19 cellular contexts compared by ENCODE assay signal in genomic region chr16:66850115-66850815, GRCh38. TPM values are rescaled to one million over a fixed set of nuclear protein-coding genes. Genes with fewer than 3 reads are reported as not detected.
DNase-seq lines count a peak whose midpoint lies in the region; ATAC-seq and TF ChIP-seq lines count a peak whose summit lies in the region.
"Had no signal": no experiment of that assay in that cellular context is flagged by ENCODE, and none has a peak within 500 bp of the region (broad histone marks: within the 10 kb centered on the region; RNA-seq: fewer than 3 reads in every experiment).

No MANE protein-coding gene starts in this region.

- no peak for ATAC-seq in activated CD4-positive, CD25-positive, alpha-beta regulatory T cell treated with anti-CD3 and anti-CD28 coated beads, Interleukin-2, amount 50 U/mL, for 24 hours
- ATAC-seq in stimulated activated memory B cell treated with anti-CD40 and anti-IgM and Interleukin-4, amounts not matched to agents 10 μg/mL and 1 μg/mL and 100 μg/mL, for 72 hours, result peak; percentile 52
- no peak for ATAC-seq in GM18517 (IDR thresholded peaks at IDR 0.05; ENCODE audit: unreplicated experiment)

- H3K36me3 Mint-ChIP-seq in endodermal cell (ENCODE audit: low read depth), result no peaks in the 10 kb centered on the region
- H3K36me3 Mint-ChIP-seq in stimulated activated memory B cell treated with anti-CD40 and anti-IgM and Interleukin-4, amounts not matched to agents 10 μg/mL and 1 μg/mL and 100 μg/mL, for 72 hours, result no peaks in the 10 kb centered on the region

- TF ChIP-seq CTCF in endodermal cell (conservative IDR thresholded peaks at IDR 0.05), result no peak

- H3K9me3 Mint-ChIP-seq in endodermal cell, result no peaks in the 10 kb centered on the region
- no peaks in the 10 kb centered on the region for H3K9me3 Mint-ChIP-seq in stimulated activated memory B cell treated with anti-CD40 and anti-IgM and Interleukin-4, amounts not matched to agents 10 μg/mL and 1 μg/mL and 100 μg/mL, for 72 hours

- no peak overlapping the region for H3K4me3 Mint-ChIP-seq in endodermal cell
- no peak overlapping the region for H3K4me3 Mint-ChIP-seq in stimulated activated memory B cell treated with anti-CD40 and anti-IgM and Interleukin-4, amounts not matched to agents 10 μg/mL and 1 μg/mL and 100 μg/mL, for 72 hours

- no peaks in the 10 kb centered on the region for H3K4me1 Mint-ChIP-seq in endodermal cell
- peaks cover 18% of the 10 kb centered on the region for H3K4me1 Mint-ChIP-seq in stimulated activated memory B cell treated with anti-CD40 and anti-IgM and Interleukin-4, amounts not matched to agents 10 μg/mL and 1 μg/mL and 100 μg/mL, for 72 hours

- no peaks in the 10 kb centered on the region for H3K9me3 ChIP-seq in endodermal cell (ENCODE audit: control insufficient read depth, low read length)
- H3K9me3 ChIP-seq: HAP-1 had no signal

- H3K27me3 Mint-ChIP-seq in endodermal cell (ENCODE audit: insufficient read depth), result peaks cover 36% of the 10 kb centered on the region
- H3K27me3 Mint-ChIP-seq in stimulated activated memory B cell treated with anti-CD40 and anti-IgM and Interleukin-4, amounts not matched to agents 10 μg/mL and 1 μg/mL and 100 μg/mL, for 72 hours, result peaks cover 60% of the 10 kb centered on the region

- no peaks in the 10 kb centered on the region for H3K36me3 ChIP-seq in endodermal cell (ENCODE audit: control insufficient read depth, insufficient read depth, low read length)
- H3K36me3 ChIP-seq: HAP-1 had no signal

- H3K27me3 ChIP-seq in endodermal cell (ENCODE audit: control insufficient read depth, insufficient read depth, low read length, poor library complexity, severe bottlenecking), result peaks cover 35% of the 10 kb centered on the region

- H3K27ac ChIP-seq in endodermal cell (ENCODE audit: low read depth, low read length), result no peak overlapping the region
- H3K27ac ChIP-seq: C4-2B, SK-N-MC had no signal

- no peak overlapping the region for H3K9ac ChIP-seq in endodermal cell (ENCODE audit: extremely low read depth, low read length, poor library complexity, severe bottlenecking)

- no peaks in the 10 kb centered on the region for H3K4me1 ChIP-seq in endodermal cell (ENCODE audit: control insufficient read depth, insufficient read depth, low read length)
- H3K4me1 ChIP-seq: HAP-1 had no signal

- peak; percentile 12 for DNase-seq in activated CD4-positive, CD25-positive, alpha-beta regulatory T cell treated with anti-CD3 and anti-CD28 coated beads, Interleukin-2, amount 50 U/mL, for 72 hours
- peak; percentile 62 for DNase-seq in NOMO-1 treated with DMSO at 0.1 percent for 48 hours (lab: John Stamatoyannopoulos, UW; ENCODE audit: unreplicated experiment)
- DNase-seq in endodermal cell, result peak; percentile 24
- no peak for DNase-seq in globus pallidus (ENCODE audit: low spot score)
- DNase-seq in AG20443 (ENCODE audit: low spot score), result no peak
- DNase-seq: COR-L47, NCI-H1105 treated with DMSO at 0.1 percent for 48 hours, NCI-H187, NCI-H446 treated with DMSO at 0.1 percent for 48 hours, NCI-H774, OCI-M1 had no signal

- H3K4me3 ChIP-seq in endodermal cell (ENCODE audit: low read length), result no peak overlapping the region
- H3K4me3 ChIP-seq: HAP-1, SK-N-MC had no signal

- no peak overlapping the region for H3K27ac Mint-ChIP-seq in endodermal cell
- H3K27ac Mint-ChIP-seq in stimulated activated memory B cell treated with anti-CD40 and anti-IgM and Interleukin-4, amounts not matched to agents 10 μg/mL and 1 μg/mL and 100 μg/mL, for 72 hours, result no peak overlapping the region

- WGBS in endodermal cell (ENCODE audit: insufficient coverage in 1 of 2, insufficient read length in 1 of 2), 2 experiments, result 92 to 94% methylated on average over 9 to 13 of the region's 14 CpGs

RNA-seq across cellular contexts. Expression of gene CA7, which starts 6.1 kb away (rescaled TPM):
- not detected for total RNA-seq in endodermal cell
- polyA plus RNA-seq in endodermal cell (2013, experiment 1 of 2), result 0.36 TPM
- polyA plus RNA-seq in endodermal cell (2013, experiment 2 of 2), result not detected
- total RNA-seq: A172, HT1080 had no signal

RNA-seq across cellular contexts. Expression of gene NAE1, which starts 19.5 kb away (rescaled TPM):
- total RNA-seq in endodermal cell, result 100 to 1,000 TPM; 129 to 166 TPM
- 141 TPM for polyA plus RNA-seq in endodermal cell (2013, experiment 1 of 2)
- 140 TPM for polyA plus RNA-seq in endodermal cell (2013, experiment 2 of 2)

RNA-seq across cellular contexts. Expression of gene PDP2, which starts 30.1 kb away (rescaled TPM):
- 10 to 100 TPM; 23.1 to 31.5 TPM for total RNA-seq in endodermal cell
- 11.4 TPM for polyA plus RNA-seq in endodermal cell (2013, experiment 1 of 2)
- polyA plus RNA-seq in endodermal cell (2013, experiment 2 of 2), result 12.5 TPM

RNA-seq across cellular contexts. Expression of gene TERB1, which starts 48.9 kb away (rescaled TPM):
- not detected for total RNA-seq in endodermal cell
- not detected for polyA plus RNA-seq in endodermal cell (2013, experiment 1 of 2)
- polyA plus RNA-seq in endodermal cell (2013, experiment 2 of 2), result not detected
- total RNA-seq: A172, HT1080 had no signal

Comparison
In these comparisons a context has a peak if more than half of its experiments do, and no peak if none do; other contexts are left out.
1. DNase-seq: peak in activated CD4-positive, CD25-positive, alpha-beta regulatory T cell treated with anti-CD3 and anti-CD28 coated beads, Interleukin-2, amount 50 U/mL, for 72 hours (single experiment), NOMO-1 treated with DMSO at 0.1 percent for 48 hours (single experiment) and endodermal cell (single experiment); none in globus pallidus (single experiment) and AG20443 (single experiment).